ENCODE assay signal across 2 cellular contexts in the genomic region with DNA sequence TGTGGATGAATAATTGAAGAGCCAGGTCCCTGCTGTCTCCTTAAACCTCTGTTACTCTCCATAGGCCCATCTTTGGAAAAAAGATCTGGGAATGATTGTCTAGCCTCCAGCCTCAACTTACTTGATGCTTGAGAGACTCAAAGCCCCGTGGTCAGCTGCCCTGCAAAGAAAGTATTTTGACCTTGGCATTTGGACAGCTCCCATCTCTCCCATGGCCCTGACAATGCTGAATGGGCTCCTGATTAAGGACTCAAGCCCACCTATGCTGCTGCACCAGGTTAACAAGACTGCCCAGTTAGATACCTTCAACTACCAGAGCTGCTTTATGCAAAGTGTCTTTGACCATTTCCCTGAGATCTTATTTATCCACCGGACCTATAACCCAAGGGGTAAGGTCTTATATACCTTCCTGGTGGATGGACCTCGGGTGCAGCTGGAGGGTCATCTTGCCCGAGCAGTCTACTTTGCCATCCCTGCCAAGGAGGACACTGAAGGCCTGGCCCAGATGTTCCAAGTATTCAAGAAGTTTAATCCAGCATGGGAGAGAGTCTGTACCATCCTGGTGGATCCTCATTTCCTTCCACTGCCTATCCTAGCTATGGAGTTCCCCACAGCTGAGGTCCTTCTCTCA.
TF ChIP-seq lines count a peak whose summit lies in the region.

No MANE protein-coding gene starts in this region.

TF ChIP-seq in A549, 52 proteins besides CTCF, POLR2A, EP300 and RAD21:
- TF ChIP-seq FOSL2 (IDR thresholded peaks at IDR 0.05) (no peak), FOSL2 (CRISPR knock-in tag; IDR thresholded peaks at IDR 0.05) (no peak), HES2 (IDR thresholded peaks at IDR 0.05) (no peak), POLR2AphosphoS2 (conservative IDR thresholded peaks at IDR 0.05; ENCODE audit: low read length) (no peak), SREBF2 (IDR thresholded peaks at IDR 0.05) (no peak), HEYL (CRISPR knock-in tag; IDR thresholded peaks at IDR 0.05) (no peak), CEBPB (IDR thresholded peaks at IDR 0.05) (no peak), FOXS1 (CRISPR knock-in tag; IDR thresholded peaks at IDR 0.05) (no peak), NR3C1 (IDR thresholded peaks at IDR 0.05) (no peak), CHD4 (IDR thresholded peaks at IDR 0.05; ENCODE audit: borderline replicate concordance) (no peak), RCOR1 (IDR thresholded peaks at IDR 0.05; ENCODE audit: low read depth, low read length) (no peak), EHMT2 (IDR thresholded peaks at IDR 0.05; ENCODE audit: low read depth) (no peak), NPAS2 (CRISPR knock-in tag; IDR thresholded peaks at IDR 0.05; ENCODE audit: borderline replicate concordance) (no peak), ESRRA (IDR thresholded peaks at IDR 0.05; ENCODE audit: borderline replicate concordance, low read length) (no peak), USF2 (IDR thresholded peaks at IDR 0.05) (no peak), ZNF302 (CRISPR knock-in tag; IDR thresholded peaks at IDR 0.05) (no peak), NFE2L2 (conservative IDR thresholded peaks at IDR 0.05; ENCODE audit: low read length) (no peak), RARB (CRISPR knock-in tag; IDR thresholded peaks at IDR 0.05) (no peak), CBX8 (IDR thresholded peaks at IDR 0.05) (no peak), PHF8 (IDR thresholded peaks at IDR 0.05; ENCODE audit: borderline replicate concordance, low read depth) (no peak)

TF ChIP-seq in WTC11, 78 proteins besides CTCF, POLR2A, EP300 and RAD21:
- no peak for TF ChIP-seq ZNF219 (CRISPR knock-in tag; IDR thresholded peaks at IDR 0.05; ENCODE audit: borderline replicate concordance)
- TF ChIP-seq CREM (CRISPR knock-in tag; IDR thresholded peaks at IDR 0.05): no peak
